ENCODE assay signal across 19 cellular contexts in genomic region chr2:187349328-187349944, GRCh38.
A peak's percentile ranks its signal among the peaks of the same experiment; 100 is the strongest.
DNase-seq lines count a peak whose midpoint lies in the region; ATAC-seq and TF ChIP-seq lines count a peak whose summit lies in the region.
"Had no signal": no experiment of that assay in that cellular context is flagged by ENCODE, and none has a peak within 500 bp of the region (broad histone marks: within the 10 kb centered on the region; RNA-seq: fewer than 3 reads in every experiment).

No MANE protein-coding gene starts in this region.

- peaks cover 0 to 15% of the 10 kb centered on the region in 2 donors for H3K4me1 ChIP-seq in right atrium auricular region
- H3K4me1 ChIP-seq in colonic mucosa, result no peaks in the 10 kb centered on the region
- H3K4me1 ChIP-seq: A549, psoas muscle had no signal

- intact Hi-C loops in Right ventricle myocardium superior (cut with DNase I) (no loop called here), colonic mucosa (cut with DNase I) (no loop called here)
- intact Hi-C loops in dendritic cell treated with granulocyte-macrophage colony-stimulating factor and Interleukin-4, amounts not matched to agents 40 ng/mL and 50 ng/mL, for 4 days (cut with micrococcal nuclease), result loop anchor here (5.0 kb wide), 2 partner anchors 73 to 182 kb away; no protein-coding TSS in a partner anchor
- intact Hi-C loops in activated CD8-positive, alpha-beta T cell treated with anti-CD3 and anti-CD28 coated beads for 36 hours (cut with micrococcal nuclease), result no loop called here

- peaks cover 7% of the 10 kb centered on the region for H3K9me3 Mint-ChIP-seq in dendritic cell treated with granulocyte-macrophage colony-stimulating factor and Interleukin-4, amounts not matched to agents 40 ng/mL and 50 ng/mL, for 4 days
- peaks cover 0 to 4% (median 0%) of the 10 kb centered on the region in 3 donors for H3K9me3 Mint-ChIP-seq in T-cell
- no peaks in the 10 kb centered on the region for H3K9me3 Mint-ChIP-seq in activated CD8-positive, alpha-beta T cell treated with anti-CD3 and anti-CD28 coated beads for 36 hours

- H3K36me3 ChIP-seq in right atrium auricular region, result peaks cover 6% of the 10 kb centered on the region
- H3K36me3 ChIP-seq in colonic mucosa, result no peaks in the 10 kb centered on the region
- H3K36me3 ChIP-seq: upper lobe of right lung had no signal

- DNase-seq in Right ventricle myocardium superior, result no peak
- no peak for DNase-seq in right atrium auricular region (ENCODE audit: low spot score)
- DNase-seq in iris pigment epithelial cell (ENCODE audit: low read depth), result peak; percentile 22
- no peak for DNase-seq in colonic mucosa
- no peak for DNase-seq in T-cell
- no peak for DNase-seq in activated CD8-positive, alpha-beta T cell treated with anti-CD3 and anti-CD28 coated beads for 36 hours
- DNase-seq: activated gamma-delta T cell, COR-L47, GF-D8, IMR-90, NCI-H1092, psoas muscle, upper lobe of right lung had no signal

- POLR2A ChIA-PET in T-cell (lab: Charles Lee), result no interaction called here
- POLR2A ChIA-PET in activated CD8-positive, alpha-beta T cell treated with anti-CD3 and anti-CD28 coated beads for 36 hours (lab: Charles Lee), result no interaction called here

- CTCF ChIA-PET in T-cell (lab: Charles Lee), result no interaction called here
- CTCF ChIA-PET in activated CD8-positive, alpha-beta T cell treated with anti-CD3 and anti-CD28 coated beads for 36 hours (lab: Charles Lee), result no interaction called here

- no peak overlapping the region for H3K9ac ChIP-seq in colonic mucosa (ENCODE audit: low read depth in 2 of 2, low read length in 2 of 2)

- peaks cover 48% of the 10 kb centered on the region for H3K36me3 Mint-ChIP-seq in dendritic cell treated with granulocyte-macrophage colony-stimulating factor and Interleukin-4, amounts not matched to agents 40 ng/mL and 50 ng/mL, for 4 days (ENCODE audit: low read depth)
- H3K36me3 Mint-ChIP-seq in T-cell, result no peaks in the 10 kb centered on the region
- H3K36me3 Mint-ChIP-seq in activated CD8-positive, alpha-beta T cell treated with anti-CD3 and anti-CD28 coated beads for 36 hours (ENCODE audit: low read depth), result no peaks in the 10 kb centered on the region

- H3K27me3 ChIP-seq in right atrium auricular region (no peaks in the 10 kb centered on the region), colonic mucosa (no peaks in the 10 kb centered on the region)
- H3K27me3 ChIP-seq: hepatocyte, upper lobe of right lung had no signal

- peaks cover 16% of the 10 kb centered on the region for H3K4me1 Mint-ChIP-seq in dendritic cell treated with granulocyte-macrophage colony-stimulating factor and Interleukin-4, amounts not matched to agents 40 ng/mL and 50 ng/mL, for 4 days (ENCODE audit: low read depth)
- no peaks in the 10 kb centered on the region for H3K4me1 Mint-ChIP-seq in T-cell
- H3K4me1 Mint-ChIP-seq in activated CD8-positive, alpha-beta T cell treated with anti-CD3 and anti-CD28 coated beads for 36 hours (ENCODE audit: low read depth), result no peaks in the 10 kb centered on the region

- peak overlapping the region; percentile 26 for H3K4me3 Mint-ChIP-seq in dendritic cell treated with granulocyte-macrophage colony-stimulating factor and Interleukin-4, amounts not matched to agents 40 ng/mL and 50 ng/mL, for 4 days
- H3K4me3 Mint-ChIP-seq in T-cell, result no peak overlapping the region
- H3K4me3 Mint-ChIP-seq in activated CD8-positive, alpha-beta T cell treated with anti-CD3 and anti-CD28 coated beads for 36 hours, result no peak overlapping the region

- H3K4me3 ChIP-seq in right atrium auricular region (no peak overlapping the region), colonic mucosa (no peak overlapping the region)
- H3K4me3 ChIP-seq: A549, hepatocyte, psoas muscle, upper lobe of right lung had no signal

- peak overlapping the region; percentile 86 for H3K27ac Mint-ChIP-seq in dendritic cell treated with granulocyte-macrophage colony-stimulating factor and Interleukin-4, amounts not matched to agents 40 ng/mL and 50 ng/mL, for 4 days
- no peak overlapping the region for H3K27ac Mint-ChIP-seq in T-cell
- no peak overlapping the region for H3K27ac Mint-ChIP-seq in activated CD8-positive, alpha-beta T cell treated with anti-CD3 and anti-CD28 coated beads for 36 hours

- TF ChIP-seq CTCF in right atrium auricular region (IDR thresholded peaks at IDR 0.05) (no peak), colonic mucosa (IDR thresholded peaks at IDR 0.05) (no peak)
- no peak for TF ChIP-seq CTCF in activated CD8-positive, alpha-beta T cell treated with anti-CD3 and anti-CD28 coated beads for 36 hours (IDR thresholded peaks at IDR 0.05)

- H3K9me3 ChIP-seq in right atrium auricular region, result no peaks in the 10 kb centered on the region
- no peaks in the 10 kb centered on the region for H3K9me3 ChIP-seq in colonic mucosa
- H3K9me3 ChIP-seq: A549, psoas muscle, upper lobe of right lung had no signal

- H3K27ac ChIP-seq in right atrium auricular region, result peak overlapping the region in 1 of 2 donors; percentile 54
- H3K27ac ChIP-seq in colonic mucosa, result no peak overlapping the region
- H3K27ac ChIP-seq: A549, hepatocyte, psoas muscle, upper lobe of right lung, VCaP had no signal

- ATAC-seq in Right ventricle myocardium superior (ENCODE audit: poor library complexity), result peak; percentile 93
- ATAC-seq in GM19467 (IDR thresholded peaks at IDR 0.05; ENCODE audit: unreplicated experiment), result no peak
- no peak for ATAC-seq in T-cell (replicated peaks in 1 of 4)
- ATAC-seq in activated CD8-positive, alpha-beta T cell treated with anti-CD3 and anti-CD28 coated beads for 36 hours, result no peak
- ATAC-seq: A549, left lobe of liver, upper lobe of right lung had no signal

- no peaks in the 10 kb centered on the region for H3K27me3 Mint-ChIP-seq in dendritic cell treated with granulocyte-macrophage colony-stimulating factor and Interleukin-4, amounts not matched to agents 40 ng/mL and 50 ng/mL, for 4 days
- no peaks in the 10 kb centered on the region for H3K27me3 Mint-ChIP-seq in T-cell
- H3K27me3 Mint-ChIP-seq in activated CD8-positive, alpha-beta T cell treated with anti-CD3 and anti-CD28 coated beads for 36 hours, result no peaks in the 10 kb centered on the region
